26 cellular contexts compared by ENCODE assay signal in the genomic region with DNA sequence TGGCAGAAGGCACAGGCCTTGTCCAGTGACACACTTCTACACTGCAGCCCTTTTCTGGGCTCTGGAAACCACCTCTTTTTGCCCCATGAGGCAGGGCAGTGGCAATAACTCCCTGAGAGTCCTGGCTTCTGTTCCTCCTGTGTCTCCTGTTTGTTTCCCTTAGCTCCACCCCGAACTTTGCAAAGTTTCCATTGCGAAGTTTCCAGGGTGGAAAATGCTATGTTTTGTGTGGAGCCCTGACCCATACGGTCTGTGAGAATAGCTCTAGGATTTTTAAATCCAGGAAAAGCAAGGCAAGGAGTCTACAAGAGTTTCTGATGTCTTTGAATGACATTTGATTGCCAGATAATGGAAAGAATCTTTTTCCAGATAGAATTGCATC.
DNase-seq lines count a peak whose midpoint lies in the region; ATAC-seq, FAIRE-seq and TF ChIP-seq lines count a peak whose summit lies in the region.
"Had no signal": no experiment of that assay in that cellular context is flagged by ENCODE, and none has a peak within 500 bp of the region (broad histone marks: within the 10 kb centered on the region; RNA-seq: fewer than 3 reads in every experiment).

No MANE protein-coding gene starts in this region.

- TF ChIP-seq RAD21 in HepG2 (CRISPR knock-in tag; IDR thresholded peaks at IDR 0.05) = no peak
- no peak for TF ChIP-seq RAD21 in H1 (IDR thresholded peaks at IDR 0.05 in 1 of 2, conservative IDR thresholded peaks at IDR 0.05 in 1 of 2; ENCODE audit: low read depth in 2 of 2, low read length in 2 of 2)

- TF ChIP-seq EP300 in HepG2 (IDR thresholded peaks at IDR 0.05; ENCODE audit: low read depth in 2 of 2, low read length in 2 of 2) (no peak), HepG2 (CRISPR knock-in tag; IDR thresholded peaks at IDR 0.05; ENCODE audit: borderline replicate concordance) (no peak), H1 (IDR thresholded peaks at IDR 0.05; ENCODE audit: borderline replicate concordance in 1 of 2, low read depth in 2 of 2, low read length in 2 of 2) (no peak)

- no peak overlapping the region for H3K4me3 ChIP-seq in HepG2 (replicated peaks in 1 of 3; ENCODE audit: insufficient read depth in 1 of 3, low read depth in 2 of 3, low read length in 3 of 3)
- H3K4me3 ChIP-seq in right lobe of liver = no peak overlapping the region
- H3K4me3 ChIP-seq in H1 (ENCODE audit: extremely low read depth in 1 of 4, insufficient read depth in 2 of 4, low read depth in 3 of 4, low read length in 4 of 4) = no peak overlapping the region
- no peak overlapping the region for H3K4me3 ChIP-seq in keratinocyte (ENCODE audit: control insufficient read depth in 2 of 3, extremely low read depth in 1 of 3, insufficient read depth in 2 of 3, low read depth in 1 of 3, low read length in 3 of 3)
- no peak overlapping the region for H3K4me3 ChIP-seq in vagina
- H3K4me3 ChIP-seq: K562 had no signal

- H2BK12ac ChIP-seq in H1 (ENCODE audit: low read depth, low read length) = no peak overlapping the region

- H3K27ac Mint-ChIP-seq in activated naive CD8-positive, alpha-beta T cell treated with anti-CD3 and anti-CD28 coated beads, Interleukin-2, amount 50 U/mL, for 24 hours = no peak overlapping the region
- H3K27ac Mint-ChIP-seq: CD8-positive, alpha-beta memory T cell; HFFc6 had no signal

- no peak overlapping the region for H3K4ac ChIP-seq in H1 (replicated peaks; ENCODE audit: insufficient read length, low read depth, low read length)

- dilution Hi-C loops in keratinocyte (cut with MboI; ENCODE audit: extremely low pct_ligation_motif_present, low sequenced_read_pairs) = no loop called here

- no peak overlapping the region for H4K8ac ChIP-seq in H1 (ENCODE audit: extremely low read depth, insufficient read depth, low read length)

- no peaks in the 10 kb centered on the region for H3K23me2 ChIP-seq in H1 (ENCODE audit: low read depth, low read length)

- H3K4me1 Mint-ChIP-seq in activated naive CD8-positive, alpha-beta T cell treated with anti-CD3 and anti-CD28 coated beads, Interleukin-2, amount 50 U/mL, for 24 hours = peaks cover 7% of the 10 kb centered on the region
- H3K4me1 Mint-ChIP-seq: CD8-positive, alpha-beta memory T cell had no signal

- no peaks in the 10 kb centered on the region for H3K36me3 Mint-ChIP-seq in activated naive CD8-positive, alpha-beta T cell treated with anti-CD3 and anti-CD28 coated beads, Interleukin-2, amount 50 U/mL, for 24 hours (ENCODE audit: low read depth)
- H3K36me3 Mint-ChIP-seq: CD8-positive, alpha-beta memory T cell had no signal

- POLR2A ChIA-PET in HepG2 (lab: Yijun Ruan, JAX) (interaction anchor here (1.0 to 1.5 kb wide), 3 partner anchors 10 to 70 kb away, joined by 3 to 4 read pairs (median 4); no protein-coding TSS in a partner anchor), H1 (lab: Charles Lee; ENCODE audit: partially characterized antibody) (no interaction called here)

- H3K27me3 Mint-ChIP-seq in activated naive CD8-positive, alpha-beta T cell treated with anti-CD3 and anti-CD28 coated beads, Interleukin-2, amount 50 U/mL, for 24 hours = peaks cover 16% of the 10 kb centered on the region

- DNase-seq in HepG2 (ENCODE audit: low spot score) (no peak), right lobe of liver (no peak), H1 (ENCODE audit: low read depth in 1 of 2, low spot score in 2 of 2) (no peak), keratinocyte (ENCODE audit: low read depth, low spot score) (no peak), vagina (ENCODE audit: extremely low spot score in 2 of 2) (no peak), cardiac septum (ENCODE audit: low spot score) (no peak), KG1 (lab: John Stamatoyannopoulos, UW) (no peak)
- DNase-seq in activated naive CD8-positive, alpha-beta T cell treated with anti-CD3 and anti-CD28 coated beads, Interleukin-2, amount 50 U/mL, for 24 hours = no peak
- DNase-seq: 8988T; AML-193; C1 segment of cervical spinal cord; CD8-positive, alpha-beta memory T cell; HFFc6; NCI-H1092; NCI-H1436 treated with DMSO at 0.1 percent for 48 hours; NCI-H2029; NCI-H2227 treated with DMSO at 0.1 percent for 48 hours; NCI-H510A treated with DMSO at 0.1 percent for 48 hours; NCI-H748 treated with DMSO at 0.1 percent for 48 hours; NK-92 treated with Interleukin-12 subunit alpha and Interleukin-12 subunit beta, amount 100 ng/mL, for 24 hours had no signal

- no peak overlapping the region for H2BK5ac ChIP-seq in H1 (ENCODE audit: low read depth, low read length)

- H2AK5ac ChIP-seq in H1 (ENCODE audit: low read depth, low read length) = no peak overlapping the region

- in situ Hi-C loops in HepG2 (cut with HindIII; ENCODE audit: extremely low pct_ligation_motif_present, low pct_unique_long_range_greater_than_20kb) = no loop called here

- H4K5ac ChIP-seq in H1 (ENCODE audit: insufficient read length, low read depth, low read length) = no peak overlapping the region

- intact Hi-C loops in HepG2 (cut with micrococcal nuclease; ENCODE audit: unreplicated experiment) = no loop called here
- intact Hi-C loops in right lobe of liver (cut with DNase I) = no loop called here
- intact Hi-C loops in vagina (cut with DNase I) = no loop called here
- intact Hi-C loops in cardiac septum (cut with DNase I) = no loop called here

- H3K27ac ChIP-seq in HepG2 (ENCODE audit: extremely low read length, insufficient read depth, low read length) (no peak overlapping the region), right lobe of liver (no peak overlapping the region), H1 (ENCODE audit: low read depth, low read length) (no peak overlapping the region), keratinocyte (ENCODE audit: control insufficient read depth, insufficient read depth, low read length) (peak overlapping the region; percentile 70), vagina (peak overlapping the region; percentile 71)

- H4K20me1 ChIP-seq in HepG2 (ENCODE audit: insufficient read depth, low read length) (no peaks in the 10 kb centered on the region; the same call in 1 of the 2 replicates), H1 (replicated peaks in 1 of 2; ENCODE audit: control insufficient read depth in 1 of 2, insufficient read depth in 2 of 2, low read length in 2 of 2) (no peaks in the 10 kb centered on the region), keratinocyte (ENCODE audit: control insufficient read depth, extremely low read depth, insufficient read depth, low read length) (no peaks in the 10 kb centered on the region)

- no peaks in the 10 kb centered on the region for H3K79me1 ChIP-seq in H1 (ENCODE audit: low read depth, low read length)

- H3K18ac ChIP-seq in H1 (ENCODE audit: extremely low read depth, low read length) = no peak overlapping the region

- no peaks in the 10 kb centered on the region for H3K9me3 Mint-ChIP-seq in activated naive CD8-positive, alpha-beta T cell treated with anti-CD3 and anti-CD28 coated beads, Interleukin-2, amount 50 U/mL, for 24 hours
- H3K9me3 Mint-ChIP-seq: CD8-positive, alpha-beta memory T cell; HFFc6 had no signal

- no TSS peak for BruUV-seq in HepG2 (replicated peaks; lab: Mats Ljungman, UMichigan)

- peaks cover 10% of the 10 kb centered on the region; the same call in 1 of the 2 replicates for H3K4me1 ChIP-seq in HepG2 (ENCODE audit: insufficient read depth, low read length)
- H3K4me1 ChIP-seq in right lobe of liver = no peaks in the 10 kb centered on the region
- no peaks in the 10 kb centered on the region for H3K4me1 ChIP-seq in H1 (replicated peaks in 1 of 4; ENCODE audit: control insufficient read depth in 3 of 4, insufficient read depth in 4 of 4, low read length in 3 of 4)
- peaks cover 13% of the 10 kb centered on the region for H3K4me1 ChIP-seq in keratinocyte (ENCODE audit: control insufficient read depth, extremely low read depth, insufficient read depth, low read length)
- H3K4me1 ChIP-seq in vagina = peaks cover 6% of the 10 kb centered on the region

- no peak overlapping the region for H3K56ac ChIP-seq in H1 (replicated peaks; ENCODE audit: insufficient read length, low read depth, low read length)

- no peak for TF ChIP-seq POLR2A in HepG2 (IDR thresholded peaks at IDR 0.05; ENCODE audit: insufficient read depth in 1 of 2, low read depth in 2 of 2, low read length in 2 of 2)
- no peak for TF ChIP-seq POLR2A in right lobe of liver (IDR thresholded peaks at IDR 0.05)
- TF ChIP-seq POLR2A in H1 (IDR thresholded peaks at IDR 0.05; ENCODE audit: control extremely low read depth in 1 of 2, low read depth in 2 of 2, low read length in 2 of 2) = no peak
- TF ChIP-seq POLR2A in vagina (IDR thresholded peaks at IDR 0.05) = no peak

- no peaks in the 10 kb centered on the region for H3K9me1 ChIP-seq in keratinocyte (ENCODE audit: control insufficient read depth, extremely low read depth, insufficient read depth, low read length)

- FAIRE-seq in HepG2 (lab: Jason Lieb, UNC) (no peak), H1 (lab: Jason Lieb, UNC) (no peak), keratinocyte (lab: Jason Lieb, UNC) (no peak)
- FAIRE-seq: G401.6, GM18507, H54, K562, RCC 7860 had no signal

- CTCF ChIA-PET in HepG2 (lab: Yijun Ruan, JAX; ENCODE audit: low intra/inter-chr PET ratio, low total read pairs) (no interaction called here), H1 (lab: Charles Lee; ENCODE audit: partially characterized antibody) (interaction anchor here (0.5 to 1.0 kb wide), 2 partner anchors 21 to 896 kb away, joined by 3 to 4 read pairs; no protein-coding TSS in a partner anchor)

- no peak overlapping the region for H3K23ac ChIP-seq in H1 (ENCODE audit: insufficient read length)

- H3K79me2 ChIP-seq in HepG2 (ENCODE audit: insufficient read depth, low read length) (no peaks in the 10 kb centered on the region), H1 (ENCODE audit: control insufficient read depth in 1 of 2, insufficient read depth in 2 of 2, low read length in 2 of 2) (no peaks in the 10 kb centered on the region), keratinocyte (ENCODE audit: control insufficient read depth, insufficient read depth, low read length) (no peaks in the 10 kb centered on the region)

- H3K27me3 ChIP-seq in HepG2 (ENCODE audit: control insufficient read depth in 1 of 2, insufficient read depth in 2 of 2, low read length in 2 of 2) (no peaks in the 10 kb centered on the region; a peak in 1 of 5 replicates), right lobe of liver (no peaks in the 10 kb centered on the region), H1 (replicated peaks in 1 of 4; ENCODE audit: control insufficient read depth in 3 of 4, extremely low read depth in 1 of 4, insufficient read depth in 3 of 4, low read length in 3 of 4) (no peaks in the 10 kb centered on the region), keratinocyte (ENCODE audit: control insufficient read depth, extremely low read depth, insufficient read depth, low read length) (no peaks in the 10 kb centered on the region), vagina (no peaks in the 10 kb centered on the region)

- WGBS in HepG2 (ENCODE audit: low lambda C conversion rate) = 13% methylated on average over 3 of the region's 3 CpGs
- WGBS in right lobe of liver (ENCODE audit: insufficient coverage, low coverage, low lambda C conversion rate, missing lambda C conversion rate) = 51% methylated on average over 3 of the region's 3 CpGs
- 100% methylated on average over 3 of the region's 3 CpGs; no CpG with 5 or more reads in 1 of the 2 experiments for WGBS in H1 (ENCODE audit: extremely low coverage in 1 of 2, insufficient coverage in 1 of 2, insufficient read length in 1 of 2, insufficient replicate concordance in 2 of 2, low coverage in 1 of 2, low lambda C conversion rate in 2 of 2, missing lambda C conversion rate in 1 of 2), 2 experiments

- H3K9me3 ChIP-seq in HepG2 (ENCODE audit: low read length) (no peaks in the 10 kb centered on the region), right lobe of liver (no peaks in the 10 kb centered on the region), H1 (ENCODE audit: insufficient read depth in 2 of 2, low read depth in 1 of 2, low read length in 1 of 2) (no peaks in the 10 kb centered on the region), keratinocyte (ENCODE audit: control insufficient read depth, low read depth, low read length) (no peaks in the 10 kb centered on the region), vagina (no peaks in the 10 kb centered on the region)

- H3K4me3 Mint-ChIP-seq in activated naive CD8-positive, alpha-beta T cell treated with anti-CD3 and anti-CD28 coated beads, Interleukin-2, amount 50 U/mL, for 24 hours = no peak overlapping the region
- H3K4me3 Mint-ChIP-seq: CD8-positive, alpha-beta memory T cell; HFFc6 had no signal

- H2AFZ ChIP-seq in HepG2 (ENCODE audit: low read length) (no peak overlapping the region), H1 (ENCODE audit: low read length) (0 out of 2 replicates have a peak overlapping the region, but pooled peaks have one; percentile 44), keratinocyte (ENCODE audit: control insufficient read depth, low read length) (no peak overlapping the region)

- ATAC-seq in HepG2 (no peak; the same call in 2 of the 3 replicates), right lobe of liver (no peak)
- ATAC-seq in activated naive CD8-positive, alpha-beta T cell treated with anti-CD3 and anti-CD28 coated beads, Interleukin-2, amount 50 U/mL, for 24 hours = no peak
- ATAC-seq: K562, Right ventricle myocardium inferior had no signal

- H3K9ac ChIP-seq in HepG2 (ENCODE audit: insufficient read depth, low read depth, low read length) (no peak overlapping the region), H1 (replicated peaks in 1 of 4; ENCODE audit: extremely low read depth in 1 of 4, low read depth in 3 of 4, low read length in 3 of 4) (no peak overlapping the region), keratinocyte (ENCODE audit: control insufficient read depth, extremely low read depth, insufficient read depth, low read length) (no peak overlapping the region)

- TF ChIP-seq CTCF in HepG2 (CRISPR knock-in tag; IDR thresholded peaks at IDR 0.05) (no peak), right lobe of liver (IDR thresholded peaks at IDR 0.05) (no peak), H1 (IDR thresholded peaks at IDR 0.05; ENCODE audit: control extremely low read depth in 1 of 3, insufficient read depth in 1 of 3, low read depth in 1 of 3, low read length in 3 of 3) (no peak), keratinocyte (optimal IDR thresholded peaks at IDR 0.05 in 1 of 3, IDR thresholded peaks at IDR 0.05 in 1 of 3, conservative IDR thresholded peaks at IDR 0.05 in 1 of 3; ENCODE audit: extremely low read depth in 1 of 3, insufficient read depth in 2 of 3, low read length in 3 of 3) (no peak), vagina (IDR thresholded peaks at IDR 0.05) (no peak)

- H2BK120ac ChIP-seq in H1 (replicated peaks; ENCODE audit: low read depth, low read length) = no peak overlapping the region

- H3K4me2 ChIP-seq in HepG2 (ENCODE audit: low read depth, low read length) (0 out of 2 replicates have a peak overlapping the region, but pooled peaks have one; percentile 13), H1 (ENCODE audit: insufficient read depth in 1 of 2, low read depth in 2 of 2, low read length in 2 of 2) (no peak overlapping the region), keratinocyte (ENCODE audit: control insufficient read depth, extremely low read depth, insufficient read depth, low read depth, low read length) (no peak overlapping the region)

- H3K36me3 ChIP-seq in HepG2 (replicated peaks in 1 of 2; ENCODE audit: control insufficient read depth in 1 of 2, insufficient read depth in 2 of 2, low read length in 2 of 2) = no peaks in the 10 kb centered on the region
- no peaks in the 10 kb centered on the region for H3K36me3 ChIP-seq in right lobe of liver
- H3K36me3 ChIP-seq in H1 (ENCODE audit: control insufficient read depth in 2 of 4, insufficient read depth in 4 of 4, low read length in 3 of 4) = no peaks in the 10 kb centered on the region
- H3K36me3 ChIP-seq in keratinocyte (ENCODE audit: control insufficient read depth in 2 of 2, extremely low read depth in 1 of 2, insufficient read depth in 2 of 2, low read length in 2 of 2) = no peaks in the 10 kb centered on the region
- H3K36me3 ChIP-seq in vagina = no peaks in the 10 kb centered on the region

- H2BK15ac ChIP-seq in H1 (ENCODE audit: low read length) = no peak overlapping the region

- no peak overlapping the region for H2BK20ac ChIP-seq in H1 (ENCODE audit: low read length)

- no peak overlapping the region for H3K14ac ChIP-seq in H1 (ENCODE audit: insufficient read length)

- H4K91ac ChIP-seq in H1 (replicated peaks; ENCODE audit: insufficient read length, low read length) = no peak overlapping the region

Comparison
In these comparisons a context has a peak if more than half of its experiments do, and no peak if none do; other contexts are left out.
1. H3K27ac ChIP-seq: peak in keratinocyte (single experiment) and vagina (single experiment); none in HepG2 (single experiment), right lobe of liver (0 of 3) and H1 (single experiment).